22 cellular contexts compared by ENCODE assay signal in genomic region chr16:80463303-80463702, GRCh38.
DNase-seq lines count a peak whose midpoint lies in the region; ATAC-seq, FAIRE-seq and TF ChIP-seq lines count a peak whose summit lies in the region.
"Had no signal": no experiment of that assay in that cellular context is flagged by ENCODE, and none has a peak within 500 bp of the region (broad histone marks: within the 10 kb centered on the region; RNA-seq: fewer than 3 reads in every experiment).

No MANE protein-coding gene starts in this region.

- in situ Hi-C loops in ACHN (cut with HindIII; ENCODE audit: low pct_ligation_motif_present, low pct_unique_long_range_greater_than_20kb, low sequenced_read_pairs): no loop called here

- FAIRE-seq in D721Med (lab: Jason Lieb, UNC): no peak

- H3K4me3 Mint-ChIP-seq in Calu3 (ENCODE audit: low read depth, unreplicated experiment) (no peak overlapping the region), progenitor cell of endocrine pancreas (ENCODE audit: low read depth) (no peak overlapping the region)
- H3K4me3 Mint-ChIP-seq in activated T-helper 17 cell treated with anti-CD3 and anti-CD28 coated beads, Interleukin-2, amount 50 U/mL, for 72 hours: no peak overlapping the region
- H3K4me3 Mint-ChIP-seq: CD8-positive, alpha-beta T cell; H9 had no signal

- intact Hi-C loops in Calu3 (cut with micrococcal nuclease; ENCODE audit: unreplicated experiment): loop anchor here (10.0 kb wide), 2 partner anchors 379 to 469 kb away; no protein-coding TSS in a partner anchor

- CTCF ChIA-PET in Calu3 (lab: Charles Lee): no interaction called here

- peak; percentile 40 for ATAC-seq in left lobe of liver
- no peak for ATAC-seq in activated T-helper 17 cell treated with anti-CD3 and anti-CD28 coated beads, Interleukin-2, amount 50 U/mL, for 72 hours (replicated peaks)
- ATAC-seq: CD8-positive, alpha-beta T cell; Right ventricle myocardium inferior had no signal

- H3K36me3 Mint-ChIP-seq in Calu3 (ENCODE audit: insufficient read depth, unreplicated experiment) (no peaks in the 10 kb centered on the region), progenitor cell of endocrine pancreas (ENCODE audit: insufficient read depth) (no peaks in the 10 kb centered on the region)
- no peaks in the 10 kb centered on the region for H3K36me3 Mint-ChIP-seq in activated T-helper 17 cell treated with anti-CD3 and anti-CD28 coated beads, Interleukin-2, amount 50 U/mL, for 72 hours (ENCODE audit: low read depth)
- H3K36me3 Mint-ChIP-seq: CD8-positive, alpha-beta T cell had no signal

- no peak for TF ChIP-seq CTCF in Calu3 (IDR thresholded peaks at IDR 0.05; ENCODE audit: unreplicated experiment)
- no peak for TF ChIP-seq CTCF in VCaP (conservative IDR thresholded peaks at IDR 0.05)
- no peak for TF ChIP-seq CTCF in progenitor cell of endocrine pancreas (IDR thresholded peaks at IDR 0.05; ENCODE audit: unreplicated experiment)
- TF ChIP-seq CTCF in D721Med (IDR thresholded peaks at IDR 0.05; ENCODE audit: insufficient read depth, missing control alignments): no peak

- no peaks in the 10 kb centered on the region for H3K9me3 Mint-ChIP-seq in Calu3 (ENCODE audit: low read depth, unreplicated experiment)
- no peaks in the 10 kb centered on the region for H3K9me3 Mint-ChIP-seq in progenitor cell of endocrine pancreas (ENCODE audit: low read depth)
- H3K9me3 Mint-ChIP-seq in activated T-helper 17 cell treated with anti-CD3 and anti-CD28 coated beads, Interleukin-2, amount 50 U/mL, for 72 hours: no peaks in the 10 kb centered on the region
- H3K9me3 Mint-ChIP-seq: CD8-positive, alpha-beta T cell; H9 had no signal

- H3K27ac ChIP-seq in VCaP: peak overlapping the region; percentile 78
- H3K27ac ChIP-seq: BLaER1 treated with 17β-estradiol and CSF1 and Interleukin-3, amounts not matched to agents 10 nM and 100 nM had no signal

- BruUV-seq in Calu3 (replicated peaks; lab: Mats Ljungman, UMichigan): no TSS peak

- DNase-seq in Calu3 (peak; percentile 17), left lobe of liver (ENCODE audit: low spot score) (peak; percentile 50), progenitor cell of endocrine pancreas (ENCODE audit: low spot score, unreplicated experiment) (no peak), D721Med (ENCODE audit: insufficient read length, low spot score) (no peak), ACHN (no peak), globus pallidus (ENCODE audit: low spot score) (no peak)
- DNase-seq: CD8-positive, alpha-beta T cell; DMS 273 treated with DMSO at 0.1 percent for 48 hours; GDM1; H9; Kasumi-1; MG63; NCI-H1092 treated with DMSO at 0.1 percent for 48 hours; NCI-H146; NCI-H2081; NCI-H446 treated with DMSO at 0.1 percent for 48 hours; NCI-H748 treated with DMSO at 0.1 percent for 48 hours; NK-92 treated with Interleukin-12 subunit alpha and Interleukin-12 subunit beta, amount 100 ng/mL, for 24 hours had no signal

- H3K27me3 Mint-ChIP-seq in Calu3 (ENCODE audit: unreplicated experiment) (peaks cover 21% of the 10 kb centered on the region), progenitor cell of endocrine pancreas (peaks cover 7% of the 10 kb centered on the region)
- peaks cover 8% of the 10 kb centered on the region for H3K27me3 Mint-ChIP-seq in activated T-helper 17 cell treated with anti-CD3 and anti-CD28 coated beads, Interleukin-2, amount 50 U/mL, for 72 hours

- no peak overlapping the region for H3K27ac Mint-ChIP-seq in Calu3 (ENCODE audit: unreplicated experiment)
- H3K27ac Mint-ChIP-seq in progenitor cell of endocrine pancreas: peak overlapping the region; percentile 5
- H3K27ac Mint-ChIP-seq in activated T-helper 17 cell treated with anti-CD3 and anti-CD28 coated beads, Interleukin-2, amount 50 U/mL, for 72 hours: no peak overlapping the region
- H3K27ac Mint-ChIP-seq: CD8-positive, alpha-beta T cell; H9 had no signal

- H3K4me1 Mint-ChIP-seq in Calu3 (ENCODE audit: low read depth, unreplicated experiment): peaks cover 18% of the 10 kb centered on the region
- H3K4me1 Mint-ChIP-seq in progenitor cell of endocrine pancreas (ENCODE audit: low read depth): peaks cover 22% of the 10 kb centered on the region
- no peaks in the 10 kb centered on the region for H3K4me1 Mint-ChIP-seq in activated T-helper 17 cell treated with anti-CD3 and anti-CD28 coated beads, Interleukin-2, amount 50 U/mL, for 72 hours

Comparison
In these comparisons a context has a peak if more than half of its experiments do, and no peak if none do; other contexts are left out.
1. DNase-seq: peak in Calu3 (single experiment) and left lobe of liver (single experiment); none in progenitor cell of endocrine pancreas (single experiment), D721Med (single experiment), ACHN (single experiment) and globus pallidus (single experiment).